11 cellular contexts compared by ENCODE assay signal in the genomic region with DNA sequence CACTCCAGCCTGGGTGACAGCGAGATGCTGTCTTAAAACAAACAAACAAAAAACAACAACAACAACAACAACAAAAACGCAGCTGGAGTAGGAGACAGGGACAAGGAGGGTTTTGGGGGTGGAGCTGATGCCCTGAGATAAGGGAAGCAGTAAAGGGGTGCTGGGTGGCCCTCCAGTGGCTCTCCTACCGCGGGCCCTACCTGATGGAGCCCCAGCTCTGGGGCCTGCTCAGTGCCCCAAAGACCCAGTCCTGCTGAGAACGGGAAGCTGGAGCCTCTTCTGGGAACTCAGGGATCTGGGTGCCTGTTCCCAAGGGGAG. TPM values are rescaled to one million over a fixed set of nuclear protein-coding genes. Genes with fewer than 3 reads are reported as not detected.
DNase-seq lines count a peak whose midpoint lies in the region; ATAC-seq, FAIRE-seq and TF ChIP-seq lines count a peak whose summit lies in the region.
"Had no signal": no experiment of that assay in that cellular context is flagged by ENCODE, and none has a peak within 500 bp of the region (broad histone marks: within the 10 kb centered on the region; RNA-seq: fewer than 3 reads in every experiment).

No MANE protein-coding gene starts in this region.

- no peak for TF ChIP-seq POLR2A in GM18505 (IDR thresholded peaks at IDR 0.05; ENCODE audit: borderline replicate concordance, extremely low read depth, insufficient read depth, insufficient read length)

- peaks cover 12% of the 10 kb centered on the region for H3K4me1 Mint-ChIP-seq in brain
- H3K4me1 Mint-ChIP-seq in CD8-positive, alpha-beta memory T cell: peaks cover 0 to 7% (median 4%) of the 10 kb centered on the region in 3 donors

- no peak overlapping the region for H2AFZ ChIP-seq in smooth muscle cell (ENCODE audit: low read depth)

- no peak for ATAC-seq in lower lobe of right lung
- no peak for ATAC-seq in GM18505 (IDR thresholded peaks at IDR 0.05; ENCODE audit: unreplicated experiment)

- H3K27ac ChIP-seq in HEK293 (ENCODE audit: extremely low read depth, low read depth, low read length) (no peak overlapping the region), lower lobe of right lung (no peak overlapping the region), smooth muscle cell (ENCODE audit: low read depth) (no peak overlapping the region)
- H3K27ac ChIP-seq in CD8-positive, alpha-beta memory T cell (ENCODE audit: low read depth, low read length): no peak overlapping the region

- H3K9me3 ChIP-seq in HEK293 (ENCODE audit: control insufficient read depth, insufficient read depth, low read depth, low read length) (no peaks in the 10 kb centered on the region), lower lobe of right lung (no peaks in the 10 kb centered on the region), smooth muscle cell (replicated peaks; ENCODE audit: low read depth) (no peaks in the 10 kb centered on the region)
- no peaks in the 10 kb centered on the region for H3K9me3 ChIP-seq in CD8-positive, alpha-beta memory T cell (ENCODE audit: low read length)
- H3K9me3 ChIP-seq: MG63 had no signal

- no peak overlapping the region for H3K9ac ChIP-seq in smooth muscle cell (ENCODE audit: low read depth)

- peaks cover 0 to 2% (median 0%) of the 10 kb centered on the region in 5 experiments for H3K9me3 Mint-ChIP-seq in brain
- no peaks in the 10 kb centered on the region for H3K9me3 Mint-ChIP-seq in CD8-positive, alpha-beta memory T cell
- H3K9me3 Mint-ChIP-seq: activated T-cell treated with anti-CD3 and anti-CD28 coated beads, Interleukin-2, amount 50 U/mL, for 4 hours had no signal

- no peak overlapping the region for H3K27ac Mint-ChIP-seq in brain
- no peak overlapping the region for H3K27ac Mint-ChIP-seq in CD8-positive, alpha-beta memory T cell

- CTCF ChIA-PET in HEK293 (lab: Yijun Ruan, JAX): interaction anchor here (0.6 to 4.2 kb wide), 12 partner anchors 9 to 1914 kb away, joined by 3 to 27 read pairs (median 4); no protein-coding TSS in a partner anchor
- CTCF ChIA-PET in CD8-positive, alpha-beta memory T cell (lab: Charles Lee): no interaction called here

- peak overlapping the region; percentile 93 for H3K4me2 ChIP-seq in smooth muscle cell

- no peaks in the 10 kb centered on the region for H3F3A ChIP-seq in smooth muscle cell (ENCODE audit: low read depth)

- H3K27me3 ChIP-seq in lower lobe of right lung (ENCODE audit: low read depth) (peaks cover 42% of the 10 kb centered on the region), smooth muscle cell (ENCODE audit: low read depth) (peaks cover 94% of the 10 kb centered on the region)
- H3K27me3 ChIP-seq in CD8-positive, alpha-beta memory T cell (ENCODE audit: insufficient read depth, low read length, poor library complexity, severe bottlenecking): peaks cover 14% of the 10 kb centered on the region

- POLR2A ChIA-PET in HEK293 (lab: Yijun Ruan, JAX): interaction anchor here (1.0 kb wide), 1 partner anchor 26 kb away, joined by 3 read pairs; no protein-coding TSS in a partner anchor
- POLR2A ChIA-PET in CD8-positive, alpha-beta memory T cell (lab: Charles Lee): no interaction called here

- H3K79me2 ChIP-seq in smooth muscle cell (ENCODE audit: low read depth): no peaks in the 10 kb centered on the region

- FAIRE-seq in D721Med (lab: Jason Lieb, UNC): no peak

- no peaks in the 10 kb centered on the region for H3K36me3 Mint-ChIP-seq in brain
- H3K36me3 Mint-ChIP-seq in CD8-positive, alpha-beta memory T cell: no peaks in the 10 kb centered on the region

- TF ChIP-seq CTCF in HEK293 (tag by site-specific recombination; IDR thresholded peaks at IDR 0.05): no peak
- no peak for TF ChIP-seq CTCF in brain (conservative IDR thresholded peaks at IDR 0.05)
- TF ChIP-seq CTCF in lower lobe of right lung (IDR thresholded peaks at IDR 0.05): no peak
- TF ChIP-seq CTCF in smooth muscle cell (IDR thresholded peaks at IDR 0.05; ENCODE audit: borderline replicate concordance, insufficient read depth, poor library complexity, severe bottlenecking): no peak
- TF ChIP-seq CTCF in D721Med (IDR thresholded peaks at IDR 0.05; ENCODE audit: insufficient read depth, missing control alignments): no peak

- intact Hi-C loops in lower lobe of right lung (cut with DNase I): no loop called here

- no peaks in the 10 kb centered on the region; the same call in 1 of the 2 replicates for H3K4me1 ChIP-seq in HEK293 (ENCODE audit: control insufficient read depth, insufficient read depth, low read length)
- peaks cover 14% of the 10 kb centered on the region for H3K4me1 ChIP-seq in lower lobe of right lung
- peaks cover 12% of the 10 kb centered on the region for H3K4me1 ChIP-seq in smooth muscle cell (ENCODE audit: low read depth)
- peaks cover 5% of the 10 kb centered on the region for H3K4me1 ChIP-seq in CD8-positive, alpha-beta memory T cell (ENCODE audit: insufficient read depth, low read length)

- no peaks in the 10 kb centered on the region for H4K20me1 ChIP-seq in smooth muscle cell (ENCODE audit: low read depth)

- peak overlapping the region; percentile 69 to 77 (median 70) for H3K4me3 Mint-ChIP-seq in brain
- peak overlapping the region in 2 of 7 donors; percentile 25 to 47 for H3K4me3 Mint-ChIP-seq in CD8-positive, alpha-beta memory T cell
- H3K4me3 Mint-ChIP-seq: activated T-cell treated with anti-CD3 and anti-CD28 coated beads, Interleukin-2, amount 50 U/mL, for 4 hours had no signal

- H3K27me3 Mint-ChIP-seq in brain: peaks cover 85% of the 10 kb centered on the region
- peaks cover 39 to 73% of the 10 kb centered on the region in 2 donors for H3K27me3 Mint-ChIP-seq in CD8-positive, alpha-beta memory T cell

- DNase-seq in lower lobe of right lung (no peak), smooth muscle cell (lab: John Stamatoyannopoulos, UW; ENCODE audit: unreplicated experiment) (no peak), D721Med (ENCODE audit: insufficient read length, low spot score) (no peak), retina (no peak)
- DNase-seq in CD8-positive, alpha-beta memory T cell: no peak
- DNase-seq: activated T-cell treated with anti-CD3 and anti-CD28 coated beads, Interleukin-2, amount 50 U/mL, for 4 hours; MG63 had no signal

- H3K36me3 ChIP-seq in HEK293 (ENCODE audit: control insufficient read depth in 2 of 2, insufficient read depth in 1 of 2, low read length in 2 of 2) (no peaks in the 10 kb centered on the region), lower lobe of right lung (no peaks in the 10 kb centered on the region), smooth muscle cell (ENCODE audit: low read depth) (no peaks in the 10 kb centered on the region)
- no peaks in the 10 kb centered on the region for H3K36me3 ChIP-seq in CD8-positive, alpha-beta memory T cell (ENCODE audit: insufficient read depth, low read length)
- H3K36me3 ChIP-seq: MG63 had no signal

- WGBS in smooth muscle cell (ENCODE audit: low lambda C conversion rate): 42% methylated on average over 5 of the region's 5 CpGs

- H3K4me3 ChIP-seq in HEK293 (ENCODE audit: low read depth, low read length) (no peak overlapping the region), lower lobe of right lung (peak overlapping the region; percentile 54), smooth muscle cell (no peak overlapping the region)
- H3K4me3 ChIP-seq in CD8-positive, alpha-beta memory T cell (ENCODE audit: low read length): no peak overlapping the region

TF ChIP-seq in HEK293, 187 proteins besides CTCF, POLR2A, EP300 and RAD21:
- no peak for TF ChIP-seq ZSCAN4 (tag by site-specific recombination; IDR thresholded peaks at IDR 0.05)
- no peak for TF ChIP-seq ZNF311 (tag by site-specific recombination; IDR thresholded peaks at IDR 0.05; ENCODE audit: borderline replicate concordance)
- peak; percentile 60; the same call in 1 of the 2 replicates for TF ChIP-seq IKZF3 (tag by site-specific recombination; IDR thresholded peaks at IDR 0.05)
- TF ChIP-seq ZNF423 (tag by site-specific recombination; IDR thresholded peaks at IDR 0.05): 0 out of 2 replicates have a peak, but pooled peaks have one; percentile 66
- TF ChIP-seq YY1 (tag by site-specific recombination; IDR thresholded peaks at IDR 0.05): no peak
- no peak for TF ChIP-seq MZF1 (tag by site-specific recombination; IDR thresholded peaks at IDR 0.05; ENCODE audit: borderline replicate concordance)
- no peak for TF ChIP-seq HOXD13 (CRISPR knock-in tag; IDR thresholded peaks at IDR 0.05; ENCODE audit: borderline replicate concordance)

RNA-seq across cellular contexts. Expression of gene NAGS, which starts 21.3 kb away (rescaled TPM):
- polyA plus RNA-seq in brain (ENCODE audit: insufficient read depth, low read depth, low replicate concordance) (1.2 TPM), smooth muscle cell (1.5 and 1.6 TPM in 2 replicates)
- total RNA-seq in lower lobe of right lung (6.4 TPM), smooth muscle cell (0.49 and 1.3 TPM in 2 replicates)
- under 1 TPM; 0.60 to 0.74 TPM for total RNA-seq in CD8-positive, alpha-beta memory T cell
- 1.0 TPM for polyA plus RNA-seq in CD8-positive, alpha-beta memory T cell

RNA-seq across cellular contexts. Expression of gene PYY, which starts 29.4 kb away (rescaled TPM):
- polyA plus RNA-seq in brain (ENCODE audit: insufficient read depth, low read depth, low replicate concordance) (not detected), smooth muscle cell (0.33 TPM in 1 of 2 replicates, not detected in the other)
- total RNA-seq in lower lobe of right lung (not detected), smooth muscle cell (not detected in 2 replicates)
- total RNA-seq in CD8-positive, alpha-beta memory T cell: not detected
- polyA plus RNA-seq in CD8-positive, alpha-beta memory T cell: not detected
- total RNA-seq: activated T-cell treated with anti-CD3 and anti-CD28 coated beads, Interleukin-2, amount 50 U/mL, for 4 hours; temporal lobe had no signal

RNA-seq across cellular contexts. Expression of gene TMEM101, which starts 31.6 kb away (rescaled TPM):
- polyA plus RNA-seq in brain (ENCODE audit: insufficient read depth, low read depth, low replicate concordance): 34.5 TPM
- total RNA-seq in lower lobe of right lung: 28.4 TPM
- 25.2 and 35.1 TPM in 2 replicates for total RNA-seq in smooth muscle cell
- polyA plus RNA-seq in smooth muscle cell: 36.1 and 39.9 TPM in 2 replicates
- 10 to 100 TPM; 32.5 to 36.0 TPM for total RNA-seq in CD8-positive, alpha-beta memory T cell
- 28.8 TPM for polyA plus RNA-seq in CD8-positive, alpha-beta memory T cell

RNA-seq across cellular contexts. Expression of gene PPY, which starts 40.9 kb away (rescaled TPM):
- not detected for polyA plus RNA-seq in brain (ENCODE audit: insufficient read depth, low read depth, low replicate concordance)
- not detected for total RNA-seq in lower lobe of right lung
- not detected in 2 replicates for total RNA-seq in smooth muscle cell
- polyA plus RNA-seq in smooth muscle cell: not detected in 2 replicates
- not detected for total RNA-seq in CD8-positive, alpha-beta memory T cell
- polyA plus RNA-seq in CD8-positive, alpha-beta memory T cell: not detected
- total RNA-seq: activated T-cell treated with anti-CD3 and anti-CD28 coated beads, Interleukin-2, amount 50 U/mL, for 4 hours; temporal lobe had no signal
